ENCODE assay signal across 25 cellular contexts in genomic region chr1:197620660-197621273, GRCh38.
DNase-seq lines count a peak whose midpoint lies in the region; FAIRE-seq and TF ChIP-seq lines count a peak whose summit lies in the region.
"Had no signal": no experiment of that assay in that cellular context is flagged by ENCODE, and none has a peak within 500 bp of the region (broad histone marks: within the 10 kb centered on the region; RNA-seq: fewer than 3 reads in every experiment).

No MANE protein-coding gene starts in this region.

- CTCF ChIA-PET in endothelial cell of umbilical vein (lab: Charles Lee), result interaction anchor here (1.0 kb wide), 1 partner anchor 295 kb away, joined by 3 read pairs; no protein-coding TSS in a partner anchor

- no peaks in the 10 kb centered on the region for H4K20me1 ChIP-seq in endothelial cell of umbilical vein (replicated peaks; ENCODE audit: control insufficient read depth, extremely low read depth, insufficient read depth, low read length)

- no peak overlapping the region for H3K4me2 ChIP-seq in endothelial cell of umbilical vein (ENCODE audit: insufficient read depth, low read length)
- H3K4me2 ChIP-seq: neural progenitor cell had no signal

- no peaks in the 10 kb centered on the region for H3K27me3 ChIP-seq in endothelial cell of umbilical vein (ENCODE audit: control insufficient read depth in 2 of 2, insufficient read depth in 2 of 2, low read length in 2 of 2)
- no peaks in the 10 kb centered on the region for H3K27me3 ChIP-seq in small intestine (ENCODE audit: control insufficient read depth in 2 of 2, insufficient read depth in 2 of 2, low read length in 2 of 2)
- H3K27me3 ChIP-seq: cardiac muscle cell, foreskin keratinocyte, neural progenitor cell, upper lobe of right lung had no signal

- H3K9me3 ChIP-seq in endothelial cell of umbilical vein (replicated peaks; ENCODE audit: control insufficient read depth, insufficient read depth, low read length), result no peaks in the 10 kb centered on the region
- H3K9me3 ChIP-seq in small intestine (ENCODE audit: control insufficient read depth, low read depth), result no peaks in the 10 kb centered on the region
- H3K9me3 ChIP-seq: upper lobe of right lung had no signal

- DNase-seq in SIG-M5 treated with dmso at 0.1 percent for 504 hours (lab: John Stamatoyannopoulos, UW; ENCODE audit: unreplicated experiment) (peak; percentile 31), SIG-M5 (lab: John Stamatoyannopoulos, UW) (no peak), NCI-H69 (lab: John Stamatoyannopoulos, UW) (peak; percentile 73), endothelial cell of umbilical vein (ENCODE audit: low read depth, low spot score) (no peak), small intestine (peak; percentile 45), posterior cingulate gyrus (no peak), NCI-H510A treated with DMSO at 0.1 percent for 48 hours (lab: John Stamatoyannopoulos, UW) (no peak), hepatic stellate cell (ENCODE audit: low spot score) (no peak)
- DNase-seq: activated CD4-positive, alpha-beta T cell treated with anti-CD3 and anti-CD28 coated beads for 4 hours; activated T-cell treated with anti-CD3 and anti-CD28 coated beads for 4 hours; anterior cingulate cortex; DND-41; effector memory CD8-positive, alpha-beta T cell; foreskin keratinocyte; Karpas-422; NCI-H1694 treated with DMSO at 0.1 percent for 48 hours; NCI-H446; stimulated activated naive B cell treated with anti-CD40 and anti-IgM and Interleukin-4, amounts not matched to agents 10 μg/mL and 1 μg/mL and 100 μg/mL, for 72 hours; T-helper 17 cell; upper lobe of right lung had no signal

- FAIRE-seq in endothelial cell of umbilical vein (lab: Jason Lieb, UNC) (peak; percentile 31), small intestine (lab: Jason Lieb, UNC) (no peak)
- FAIRE-seq: GM18507 had no signal

- no peaks in the 10 kb centered on the region for H3K36me3 ChIP-seq in endothelial cell of umbilical vein (ENCODE audit: control insufficient read depth in 2 of 2, extremely low read depth in 1 of 2, insufficient read depth in 2 of 2, low read length in 2 of 2)
- H3K36me3 ChIP-seq in small intestine (ENCODE audit: control insufficient read depth in 2 of 2, insufficient read depth in 2 of 2, low read length in 2 of 2), result no peaks in the 10 kb centered on the region
- H3K36me3 ChIP-seq: cardiac muscle cell, neural progenitor cell had no signal

- H3K9me1 ChIP-seq in endothelial cell of umbilical vein (replicated peaks; ENCODE audit: control insufficient read depth, extremely low read depth, insufficient read depth, low read length), result no peaks in the 10 kb centered on the region

- BruUV-seq in endothelial cell of umbilical vein (replicated peaks; lab: Mats Ljungman, UMichigan), result no TSS peak

- dilution Hi-C loops in endothelial cell of umbilical vein (cut with MboI; ENCODE audit: extremely low pct_ligation_motif_present, low sequenced_read_pairs), result no loop called here

- H3K4me3 ChIP-seq in endothelial cell of umbilical vein (replicated peaks in 1 of 3; ENCODE audit: insufficient read depth in 1 of 3, low read depth in 1 of 3, low read length in 3 of 3) (no peak overlapping the region), small intestine (ENCODE audit: low read depth in 1 of 2, low read length in 2 of 2) (no peak overlapping the region)
- H3K4me3 ChIP-seq: cardiac muscle cell, coronary artery, neural progenitor cell, SK-N-MC, upper lobe of right lung had no signal

- TF ChIP-seq CTCF in endothelial cell of umbilical vein (IDR thresholded peaks at IDR 0.05; ENCODE audit: extremely low read depth in 1 of 2, insufficient read depth in 1 of 2, low read depth in 1 of 2, low read length in 2 of 2), result no peak

- WGBS in small intestine, 3 donors, result 26 to 63% (median 45%) methylated on average over 7 of the region's 7 CpGs

- H3K27ac ChIP-seq in endothelial cell of umbilical vein (ENCODE audit: insufficient read depth, low read depth, low read length) (no peak overlapping the region), small intestine (ENCODE audit: low read depth in 1 of 2, low read length in 1 of 2) (no peak overlapping the region)
- H3K27ac ChIP-seq: cardiac muscle cell, coronary artery, foreskin keratinocyte, neural progenitor cell, SK-N-MC, upper lobe of right lung had no signal

- no peak overlapping the region for H3K9ac ChIP-seq in endothelial cell of umbilical vein (replicated peaks; ENCODE audit: extremely low read depth, insufficient read depth, low read length)
- H3K9ac ChIP-seq: neural progenitor cell had no signal

- no peaks in the 10 kb centered on the region for H3K4me1 ChIP-seq in endothelial cell of umbilical vein (ENCODE audit: control insufficient read depth, extremely low read depth, insufficient read depth, low read length)
- H3K4me1 ChIP-seq in small intestine (ENCODE audit: control insufficient read depth in 2 of 2, insufficient read depth in 1 of 2, low read depth in 1 of 2, low read length in 1 of 2), result no peaks in the 10 kb centered on the region
- H3K4me1 ChIP-seq: foreskin keratinocyte, upper lobe of right lung had no signal

- TF ChIP-seq POLR2A in endothelial cell of umbilical vein (IDR thresholded peaks at IDR 0.05; ENCODE audit: low read depth, low read length), result no peak

- intact Hi-C loops in endothelial cell of umbilical vein (cut with micrococcal nuclease), result no loop called here
- intact Hi-C loops in posterior cingulate gyrus (cut with DNase I), result no loop called here

- H2AFZ ChIP-seq in endothelial cell of umbilical vein (ENCODE audit: low read depth, low read length), result no peak overlapping the region
- H2AFZ ChIP-seq: neural progenitor cell had no signal

- H3K79me2 ChIP-seq in endothelial cell of umbilical vein (ENCODE audit: control insufficient read depth, insufficient read depth, low read length), result no peaks in the 10 kb centered on the region

- POLR2A ChIA-PET in endothelial cell of umbilical vein (lab: Charles Lee), result no interaction called here

TF ChIP-seq in endothelial cell of umbilical vein, 7 proteins besides CTCF, POLR2A, EP300 and RAD21:
- TF ChIP-seq MAX (IDR thresholded peaks at IDR 0.05; ENCODE audit: insufficient read depth, insufficient read length), result no peak
- TF ChIP-seq EZH2 (IDR thresholded peaks at IDR 0.05; ENCODE audit: borderline replicate concordance, low read depth, low read length, severe bottlenecking), result no peak
- TF ChIP-seq GATA2 (IDR thresholded peaks at IDR 0.05; ENCODE audit: insufficient read depth, insufficient read length, low read depth, low read length), result no peak
- no peak for TF ChIP-seq FOS (IDR thresholded peaks at IDR 0.05; ENCODE audit: borderline replicate concordance, insufficient read depth, low read length)
- no peak for TF ChIP-seq POLR2AphosphoS5 (IDR thresholded peaks at IDR 0.05; ENCODE audit: insufficient read depth, low read depth, low read length)
- no peak for TF ChIP-seq MYC (IDR thresholded peaks at IDR 0.05; ENCODE audit: low read depth, low read length)
- TF ChIP-seq JUN (IDR thresholded peaks at IDR 0.05; ENCODE audit: borderline replicate concordance, insufficient read depth, insufficient read length, low read depth), result no peak

Comparison
In these comparisons a context has a peak if more than half of its experiments do, and no peak if none do; other contexts are left out.
1. DNase-seq: peak in SIG-M5 treated with dmso at 0.1 percent for 504 hours (single experiment), NCI-H69 (single experiment) and small intestine (single experiment); none in SIG-M5 (single experiment), endothelial cell of umbilical vein (single experiment), posterior cingulate gyrus (0 of 10), NCI-H510A treated with DMSO at 0.1 percent for 48 hours (single experiment) and hepatic stellate cell (single experiment).